Comparison of ENCODE assay signal across 12 cellular contexts in the genomic region with DNA sequence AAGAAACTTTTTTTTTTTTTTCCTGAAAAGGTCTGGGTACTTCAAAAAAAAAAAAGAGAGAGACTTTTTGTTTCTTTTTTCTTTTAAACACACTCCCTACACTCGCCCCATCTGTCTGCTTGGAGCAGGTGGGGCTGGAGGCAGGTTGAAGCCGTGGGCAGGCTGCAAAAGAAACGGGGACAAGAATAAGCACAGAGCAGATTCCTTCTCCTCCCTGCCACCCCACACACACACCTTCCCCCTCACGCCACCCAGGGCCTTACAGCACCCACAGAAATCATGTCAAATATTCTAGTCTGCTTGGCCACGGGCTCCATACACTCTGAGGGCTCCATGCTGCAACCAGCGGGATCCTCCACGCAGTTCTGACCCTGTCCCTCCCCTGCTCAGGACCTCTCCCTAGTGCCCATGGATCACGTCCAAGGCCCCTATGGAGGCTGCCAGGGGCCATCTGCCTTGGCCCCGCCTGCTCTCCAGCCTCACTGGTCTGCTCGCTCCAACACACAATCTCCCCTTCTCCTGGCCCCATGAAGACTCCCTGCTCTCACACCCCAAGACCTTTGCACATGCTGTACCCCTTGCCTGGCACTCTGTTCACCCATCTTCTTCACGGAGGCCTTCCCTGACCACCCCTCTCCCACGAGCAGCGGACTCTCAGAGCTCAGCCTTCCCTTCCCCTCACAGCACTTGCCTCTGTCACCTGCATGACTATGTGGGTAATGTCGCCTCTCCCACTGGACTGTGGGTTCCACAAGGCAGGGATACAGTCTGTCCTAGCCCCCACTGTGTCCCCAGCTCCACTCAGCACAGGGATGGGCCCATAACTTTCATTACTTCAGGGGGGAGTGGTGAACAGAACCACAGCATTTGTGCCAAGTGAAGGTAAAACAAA. TPM values are rescaled to one million over a fixed set of nuclear protein-coding genes. Genes with fewer than 3 reads are reported as not detected.
DNase-seq lines count a peak whose midpoint lies in the region; ATAC-seq and TF ChIP-seq lines count a peak whose summit lies in the region.
"Had no signal": no experiment of that assay in that cellular context is flagged by ENCODE, and none has a peak within 500 bp of the region (broad histone marks: within the 10 kb centered on the region; RNA-seq: fewer than 3 reads in every experiment).

No MANE protein-coding gene starts in this region.

- peak overlapping the region; percentile 62; the same call in 1 of the 2 replicates for H3K4me2 ChIP-seq in OCI-LY7 (ENCODE audit: low read length)

- no peaks in the 10 kb centered on the region for H4K20me1 ChIP-seq in OCI-LY7 (ENCODE audit: insufficient read depth, low read length)

- H2AFZ ChIP-seq in OCI-LY7 (ENCODE audit: low read length): no peak overlapping the region

- intact Hi-C loops in OCI-LY7 (cut with micrococcal nuclease; ENCODE audit: unreplicated experiment): no loop called here

- TF ChIP-seq CTCF in OCI-LY7 (conservative IDR thresholded peaks at IDR 0.05; ENCODE audit: low read length): no peak
- TF ChIP-seq CTCF in glutamatergic neuron (IDR thresholded peaks at IDR 0.05; ENCODE audit: partially characterized antibody, unreplicated experiment): no peak
- TF ChIP-seq CTCF in osteocyte (IDR thresholded peaks at IDR 0.05): no peak

- H3K79me2 ChIP-seq in OCI-LY7 (ENCODE audit: insufficient read depth, low read depth, low read length): peaks cover 63% of the 10 kb centered on the region; the same call in 1 of the 2 replicates

- no peak for ATAC-seq in HG03469 (IDR thresholded peaks at IDR 0.05; ENCODE audit: unreplicated experiment)
- ATAC-seq: SK-N-SH treated with all-trans-retinoic acid at 6 μM for 48 hours had no signal

- no peaks in the 10 kb centered on the region for H3K36me3 Mint-ChIP-seq in glutamatergic neuron (ENCODE audit: unreplicated experiment)
- no peaks in the 10 kb centered on the region for H3K36me3 Mint-ChIP-seq in osteocyte (ENCODE audit: unreplicated experiment)

- H3K27ac ChIP-seq in OCI-LY7 (ENCODE audit: low read depth, low read length, poor library complexity, severe bottlenecking): no peak overlapping the region
- H3K27ac ChIP-seq: 22Rv1, esophagus squamous epithelium had no signal

- peaks cover 9% of the 10 kb centered on the region for H3K9me3 Mint-ChIP-seq in glutamatergic neuron (ENCODE audit: unreplicated experiment)
- H3K9me3 Mint-ChIP-seq in osteocyte (ENCODE audit: unreplicated experiment): no peaks in the 10 kb centered on the region

- no peaks in the 10 kb centered on the region for H3K9me2 ChIP-seq in OCI-LY7 (ENCODE audit: insufficient read depth, low read length)

- H3K4me1 ChIP-seq in OCI-LY7 (ENCODE audit: insufficient read depth, low read length, poor library complexity, severe bottlenecking): peaks cover 15% of the 10 kb centered on the region

- peaks cover 36% of the 10 kb centered on the region for H3K36me3 ChIP-seq in OCI-LY7 (ENCODE audit: insufficient read depth, low read length)

- H3K27me3 Mint-ChIP-seq in glutamatergic neuron (ENCODE audit: unreplicated experiment) (peaks cover 7% of the 10 kb centered on the region), osteocyte (ENCODE audit: unreplicated experiment) (no peaks in the 10 kb centered on the region)

- H3K27ac Mint-ChIP-seq in glutamatergic neuron (ENCODE audit: unreplicated experiment): peak overlapping the region; percentile 91
- peak overlapping the region; percentile 10 for H3K27ac Mint-ChIP-seq in osteocyte (ENCODE audit: unreplicated experiment)

- no peaks in the 10 kb centered on the region for H3K9me3 ChIP-seq in OCI-LY7 (ENCODE audit: low read length)
- H3K9me3 ChIP-seq: esophagus squamous epithelium had no signal

- no peak overlapping the region for H3K4me3 ChIP-seq in OCI-LY7 (ENCODE audit: low read depth, low read length, poor library complexity, severe bottlenecking)
- H3K4me3 ChIP-seq: esophagus squamous epithelium had no signal

- peak overlapping the region; percentile 71 for H3K4me3 Mint-ChIP-seq in glutamatergic neuron (ENCODE audit: unreplicated experiment)
- H3K4me3 Mint-ChIP-seq in osteocyte (ENCODE audit: unreplicated experiment): no peak overlapping the region

- POLR2A ChIA-PET in OCI-LY7 (lab: Charles Lee): no interaction called here

- peaks cover 60% of the 10 kb centered on the region for H3K4me1 Mint-ChIP-seq in glutamatergic neuron (ENCODE audit: low read depth, unreplicated experiment)
- peaks cover 25% of the 10 kb centered on the region for H3K4me1 Mint-ChIP-seq in osteocyte (ENCODE audit: unreplicated experiment)

- CTCF ChIA-PET in OCI-LY7 (lab: Charles Lee; ENCODE audit: unreplicated experiment): interaction anchor here (0.5 kb wide), 1 partner anchor 11 kb away, joined by 9 read pairs; a partner anchor contains a TSS

- DNase-seq in NCI-H524 (lab: John Stamatoyannopoulos, UW) (peak; percentile 10 to 39), NCI-H524 treated with DMSO at 0.1 percent for 48 hours (lab: John Stamatoyannopoulos, UW) (no peak), OCI-LY7 (ENCODE audit: low spot score) (no peak), glutamatergic neuron (no peak), osteocyte (ENCODE audit: extremely low spot score, unreplicated experiment) (no peak), amniotic stem cell (lab: John Stamatoyannopoulos, UW) (no peak), NCI-H345 (lab: John Stamatoyannopoulos, UW) (no peak)
- DNase-seq: esophagus squamous epithelium, NCI-H446 treated with DMSO at 0.1 percent for 48 hours had no signal

- BruUV-seq in OCI-LY7 (replicated peaks; lab: Mats Ljungman, UMichigan): no TSS peak

RNA-seq across cellular contexts. Expression of a gene that starts 11.4 kb away (rescaled TPM):
- 97.8 and 116 TPM in 2 replicates for total RNA-seq in OCI-LY7 (2014; rRNA removed; shearing (Covaris generic))
- total RNA-seq in OCI-LY7 (2022) (192 and 197 TPM in 2 replicates), glutamatergic neuron (ENCODE audit: unreplicated experiment) (197 TPM), osteocyte (152 and 156 TPM in 2 replicates)

RNA-seq across cellular contexts. Expression of a gene that starts 47.2 kb away (rescaled TPM):
- 0.54 and 0.59 TPM in 2 replicates for total RNA-seq in OCI-LY7 (2014; rRNA removed; shearing (Covaris generic))
- total RNA-seq in OCI-LY7 (2022) (0.48 and 0.61 TPM in 2 replicates), glutamatergic neuron (ENCODE audit: unreplicated experiment) (2.3 TPM), osteocyte (0.51 and 0.57 TPM in 2 replicates)
- total RNA-seq: esophagus squamous epithelium had no signal

RNA-seq across cellular contexts. Expression of a gene that starts 55.5 kb away (rescaled TPM):
- not detected in 2 replicates for total RNA-seq in OCI-LY7 (2014; rRNA removed; shearing (Covaris generic))
- total RNA-seq in OCI-LY7 (2022): not detected in 2 replicates
- total RNA-seq in glutamatergic neuron (ENCODE audit: unreplicated experiment): 19.5 TPM
- not detected in 2 replicates for total RNA-seq in osteocyte
- total RNA-seq: esophagus squamous epithelium had no signal

Comparison
In these comparisons a context has a peak if more than half of its experiments do, and no peak if none do; other contexts are left out.
1. DNase-seq: peak in NCI-H524 (2 of 2); none in NCI-H524 treated with DMSO at 0.1 percent for 48 hours (single experiment), OCI-LY7 (single experiment), glutamatergic neuron (single experiment), osteocyte (single experiment), amniotic stem cell (single experiment) and NCI-H345 (single experiment).
2. RNA of a gene that starts 55.5 kb away (total RNA-seq): 19.5 TPM in glutamatergic neuron (single experiment); not detected in OCI-LY7 and not detected in osteocyte; every median in the first group is over 10 times any median in the second.